Comparison of ENCODE assay signal across 1 cellular context in the genomic region with DNA sequence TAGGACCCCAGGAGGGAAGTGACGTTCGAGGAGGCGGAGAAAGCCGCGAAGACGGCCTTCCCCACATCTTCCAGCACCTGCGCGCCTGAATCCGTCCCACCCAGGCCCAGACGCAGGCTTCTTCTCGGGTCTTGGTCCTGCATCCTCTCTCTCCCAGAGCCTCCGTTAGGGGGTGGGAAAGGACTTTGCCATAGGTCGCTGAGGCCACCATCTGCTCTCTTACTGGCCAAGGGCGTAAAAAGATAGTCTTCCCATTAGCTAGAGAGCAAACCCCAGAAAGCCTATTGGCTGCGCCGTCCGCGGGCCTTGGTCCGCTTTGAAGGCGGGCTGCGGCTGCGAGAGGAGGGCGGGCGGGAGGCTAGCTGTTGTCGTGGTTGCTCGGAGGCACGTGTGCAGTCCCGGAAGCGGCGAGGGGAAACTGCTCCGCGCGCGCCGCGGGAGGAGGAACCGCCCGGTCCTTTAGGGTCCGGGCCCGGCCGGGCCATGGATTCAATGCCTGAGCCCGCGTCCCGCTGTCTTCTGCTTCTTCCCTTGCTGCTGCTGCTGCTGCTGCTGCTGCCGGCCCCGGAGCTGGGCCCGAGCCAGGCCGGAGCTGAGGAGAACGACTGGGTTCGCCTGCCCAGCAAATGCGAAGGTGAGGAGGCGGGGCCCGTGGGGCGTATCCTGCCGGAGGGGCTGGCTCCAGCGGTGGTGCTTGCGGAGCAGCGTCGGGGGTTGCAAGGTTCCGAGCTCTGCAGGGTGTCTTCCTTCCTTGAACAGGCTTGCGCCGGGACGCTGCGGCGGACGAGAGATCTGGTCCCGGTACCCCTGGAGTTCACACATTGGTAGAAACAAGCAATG.
TF ChIP-seq lines count a peak whose summit lies in the region.

A gene (plus strand): TSS at position 393 of the 840 bp plus-strand sequence. CDS start 91 bp downstream, at position 484.

TF ChIP-seq in HEK293, 187 proteins besides CTCF, POLR2A, EP300 and RAD21 (continued from another document and continues in another):
- TF ChIP-seq, protein P1, sequence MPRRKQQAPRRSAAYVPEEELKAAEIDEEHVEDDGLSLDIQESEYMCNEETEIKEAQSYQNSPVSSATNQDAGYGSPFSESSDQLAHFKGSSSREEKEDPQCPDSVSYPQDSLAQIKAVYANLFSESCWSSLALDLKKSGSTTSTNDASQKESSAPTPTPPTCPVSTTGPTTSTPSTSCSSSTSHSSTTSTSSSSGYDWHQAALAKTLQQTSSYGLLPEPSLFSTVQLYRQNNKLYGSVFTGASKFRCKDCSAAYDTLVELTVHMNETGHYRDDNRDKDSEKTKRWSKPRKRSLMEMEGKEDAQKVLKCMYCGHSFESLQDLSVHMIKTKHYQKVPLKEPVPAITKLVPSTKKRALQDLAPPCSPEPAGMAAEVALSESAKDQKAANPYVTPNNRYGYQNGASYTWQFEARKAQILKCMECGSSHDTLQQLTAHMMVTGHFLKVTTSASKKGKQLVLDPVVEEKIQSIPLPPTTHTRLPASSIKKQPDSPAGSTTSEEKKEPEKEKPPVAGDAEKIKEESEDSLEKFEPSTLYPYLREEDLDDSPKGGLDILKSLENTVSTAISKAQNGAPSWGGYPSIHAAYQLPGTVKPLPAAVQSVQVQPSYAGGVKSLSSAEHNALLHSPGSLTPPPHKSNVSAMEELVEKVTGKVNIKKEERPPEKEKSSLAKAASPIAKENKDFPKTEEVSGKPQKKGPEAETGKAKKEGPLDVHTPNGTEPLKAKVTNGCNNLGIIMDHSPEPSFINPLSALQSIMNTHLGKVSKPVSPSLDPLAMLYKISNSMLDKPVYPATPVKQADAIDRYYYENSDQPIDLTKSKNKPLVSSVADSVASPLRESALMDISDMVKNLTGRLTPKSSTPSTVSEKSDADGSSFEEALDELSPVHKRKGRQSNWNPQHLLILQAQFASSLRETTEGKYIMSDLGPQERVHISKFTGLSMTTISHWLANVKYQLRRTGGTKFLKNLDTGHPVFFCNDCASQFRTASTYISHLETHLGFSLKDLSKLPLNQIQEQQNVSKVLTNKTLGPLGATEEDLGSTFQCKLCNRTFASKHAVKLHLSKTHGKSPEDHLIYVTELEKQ (tag by site-specific recombination; IDR thresholded peaks at IDR 0.05; ENCODE audit: borderline replicate concordance): peak; percentile 34; the same call in 1 of the 2 replicates
- no peak for TF ChIP-seq ZNF776 (tag by site-specific recombination; IDR thresholded peaks at IDR 0.05; ENCODE audit: borderline replicate concordance)
- TF ChIP-seq, protein P2, sequence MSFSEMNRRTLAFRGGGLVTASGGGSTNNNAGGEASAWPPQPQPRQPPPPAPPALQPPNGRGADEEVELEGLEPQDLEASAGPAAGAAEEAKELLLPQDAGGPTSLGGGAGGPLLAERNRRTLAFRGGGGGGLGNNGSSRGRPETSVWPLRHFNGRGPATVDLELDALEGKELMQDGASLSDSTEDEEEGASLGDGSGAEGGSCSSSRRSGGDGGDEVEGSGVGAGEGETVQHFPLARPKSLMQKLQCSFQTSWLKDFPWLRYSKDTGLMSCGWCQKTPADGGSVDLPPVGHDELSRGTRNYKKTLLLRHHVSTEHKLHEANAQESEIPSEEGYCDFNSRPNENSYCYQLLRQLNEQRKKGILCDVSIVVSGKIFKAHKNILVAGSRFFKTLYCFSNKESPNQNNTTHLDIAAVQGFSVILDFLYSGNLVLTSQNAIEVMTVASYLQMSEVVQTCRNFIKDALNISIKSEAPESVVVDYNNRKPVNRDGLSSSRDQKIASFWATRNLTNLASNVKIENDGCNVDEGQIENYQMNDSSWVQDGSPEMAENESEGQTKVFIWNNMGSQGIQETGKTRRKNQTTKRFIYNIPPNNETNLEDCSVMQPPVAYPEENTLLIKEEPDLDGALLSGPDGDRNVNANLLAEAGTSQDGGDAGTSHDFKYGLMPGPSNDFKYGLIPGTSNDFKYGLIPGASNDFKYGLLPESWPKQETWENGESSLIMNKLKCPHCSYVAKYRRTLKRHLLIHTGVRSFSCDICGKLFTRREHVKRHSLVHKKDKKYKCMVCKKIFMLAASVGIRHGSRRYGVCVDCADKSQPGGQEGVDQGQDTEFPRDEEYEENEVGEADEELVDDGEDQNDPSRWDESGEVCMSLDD (tag by site-specific recombination; IDR thresholded peaks at IDR 0.05): peak; percentile 70
- peak; percentile 66; the same call in 1 of the 2 replicates for TF ChIP-seq ZNF843 (tag by site-specific recombination; IDR thresholded peaks at IDR 0.05)
- no peak for TF ChIP-seq ZNF747 (tag by site-specific recombination; IDR thresholded peaks at IDR 0.05)
- TF ChIP-seq, protein P3, sequence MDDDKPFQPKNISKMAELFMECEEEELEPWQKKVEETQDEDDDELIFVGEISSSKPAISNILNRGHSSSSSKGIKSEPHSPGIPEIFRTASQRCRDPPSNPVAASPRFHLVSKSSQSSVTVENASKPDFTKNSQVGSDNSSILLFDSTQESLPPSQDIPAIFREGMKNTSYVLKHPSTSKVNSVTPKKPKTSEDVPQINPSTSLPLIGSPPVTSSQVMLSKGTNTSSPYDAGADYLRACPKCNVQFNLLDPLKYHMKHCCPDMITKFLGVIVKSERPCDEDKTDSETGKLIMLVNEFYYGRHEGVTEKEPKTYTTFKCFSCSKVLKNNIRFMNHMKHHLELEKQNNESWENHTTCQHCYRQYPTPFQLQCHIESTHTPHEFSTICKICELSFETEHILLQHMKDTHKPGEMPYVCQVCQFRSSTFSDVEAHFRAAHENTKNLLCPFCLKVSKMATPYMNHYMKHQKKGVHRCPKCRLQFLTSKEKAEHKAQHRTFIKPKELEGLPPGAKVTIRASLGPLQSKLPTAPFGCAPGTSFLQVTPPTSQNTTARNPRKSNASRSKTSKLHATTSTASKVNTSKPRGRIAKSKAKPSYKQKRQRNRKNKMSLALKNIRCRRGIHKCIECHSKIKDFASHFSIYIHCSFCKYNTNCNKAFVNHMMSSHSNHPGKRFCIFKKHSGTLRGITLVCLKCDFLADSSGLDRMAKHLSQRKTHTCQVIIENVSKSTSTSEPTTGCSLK (tag by site-specific recombination; IDR thresholded peaks at IDR 0.05): no peak
- TF ChIP-seq SCRT1 (tag by site-specific recombination; IDR thresholded peaks at IDR 0.05; ENCODE audit: borderline replicate concordance): no peak
- TF ChIP-seq ZNF157 (tag by site-specific recombination; IDR thresholded peaks at IDR 0.05): no peak
- TF ChIP-seq ZNF341 (tag by site-specific recombination; IDR thresholded peaks at IDR 0.05; ENCODE audit: low read depth): peak; percentile 96
- TF ChIP-seq, protein P4, sequence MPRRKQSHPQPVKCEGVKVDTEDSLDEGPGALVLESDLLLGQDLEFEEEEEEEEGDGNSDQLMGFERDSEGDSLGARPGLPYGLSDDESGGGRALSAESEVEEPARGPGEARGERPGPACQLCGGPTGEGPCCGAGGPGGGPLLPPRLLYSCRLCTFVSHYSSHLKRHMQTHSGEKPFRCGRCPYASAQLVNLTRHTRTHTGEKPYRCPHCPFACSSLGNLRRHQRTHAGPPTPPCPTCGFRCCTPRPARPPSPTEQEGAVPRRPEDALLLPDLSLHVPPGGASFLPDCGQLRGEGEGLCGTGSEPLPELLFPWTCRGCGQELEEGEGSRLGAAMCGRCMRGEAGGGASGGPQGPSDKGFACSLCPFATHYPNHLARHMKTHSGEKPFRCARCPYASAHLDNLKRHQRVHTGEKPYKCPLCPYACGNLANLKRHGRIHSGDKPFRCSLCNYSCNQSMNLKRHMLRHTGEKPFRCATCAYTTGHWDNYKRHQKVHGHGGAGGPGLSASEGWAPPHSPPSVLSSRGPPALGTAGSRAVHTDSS (tag by site-specific recombination; IDR thresholded peaks at IDR 0.05): no peak
- TF ChIP-seq, protein P5, sequence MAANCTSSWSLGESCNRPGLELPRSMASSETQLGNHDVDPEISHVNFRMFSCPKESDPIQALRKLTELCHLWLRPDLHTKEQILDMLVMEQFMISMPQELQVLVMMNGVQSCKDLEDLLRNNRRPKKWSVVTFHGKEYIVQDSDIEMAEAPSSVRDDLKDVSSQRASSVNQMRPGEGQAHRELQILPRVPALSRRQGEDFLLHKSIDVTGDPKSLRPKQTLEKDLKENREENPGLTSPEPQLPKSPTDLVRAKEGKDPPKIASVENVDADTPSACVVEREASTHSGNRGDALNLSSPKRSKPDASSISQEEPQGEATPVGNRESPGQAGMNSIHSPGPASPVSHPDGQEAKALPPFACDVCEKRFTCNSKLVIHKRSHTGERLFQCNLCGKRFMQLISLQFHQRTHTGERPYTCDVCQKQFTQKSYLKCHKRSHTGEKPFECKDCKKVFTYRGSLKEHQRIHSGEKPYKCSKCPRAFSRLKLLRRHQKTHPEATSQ (tag by site-specific recombination; IDR thresholded peaks at IDR 0.05): peak; percentile 73; the same call in 1 of the 2 replicates
- TF ChIP-seq ZNF510 (tag by site-specific recombination; IDR thresholded peaks at IDR 0.05; ENCODE audit: insufficient replicate concordance): no peak
- TF ChIP-seq, protein P6, sequence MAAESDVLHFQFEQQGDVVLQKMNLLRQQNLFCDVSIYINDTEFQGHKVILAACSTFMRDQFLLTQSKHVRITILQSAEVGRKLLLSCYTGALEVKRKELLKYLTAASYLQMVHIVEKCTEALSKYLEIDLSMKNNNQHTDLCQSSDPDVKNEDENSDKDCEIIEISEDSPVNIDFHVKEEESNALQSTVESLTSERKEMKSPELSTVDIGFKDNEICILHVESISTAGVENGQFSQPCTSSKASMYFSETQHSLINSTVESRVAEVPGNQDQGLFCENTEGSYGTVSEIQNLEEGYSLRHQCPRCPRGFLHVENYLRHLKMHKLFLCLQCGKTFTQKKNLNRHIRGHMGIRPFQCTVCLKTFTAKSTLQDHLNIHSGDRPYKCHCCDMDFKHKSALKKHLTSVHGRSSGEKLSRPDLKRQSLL (tag by site-specific recombination; IDR thresholded peaks at IDR 0.05): no peak
- TF ChIP-seq ZNF677 (tag by site-specific recombination; IDR thresholded peaks at IDR 0.05): no peak
- no peak; the same call in 1 of the 2 replicates for TF ChIP-seq ZNF792 (tag by site-specific recombination; IDR thresholded peaks at IDR 0.05)
- peak; percentile 88; the same call in 1 of the 2 replicates for TF ChIP-seq ZNF391 (tag by site-specific recombination; IDR thresholded peaks at IDR 0.05; ENCODE audit: borderline replicate concordance, low read depth)
- TF ChIP-seq ZNF2 (tag by site-specific recombination; IDR thresholded peaks at IDR 0.05): peak; percentile 94
- TF ChIP-seq OSR2 (tag by site-specific recombination; IDR thresholded peaks at IDR 0.05): peak; percentile 49
- TF ChIP-seq, protein P7, sequence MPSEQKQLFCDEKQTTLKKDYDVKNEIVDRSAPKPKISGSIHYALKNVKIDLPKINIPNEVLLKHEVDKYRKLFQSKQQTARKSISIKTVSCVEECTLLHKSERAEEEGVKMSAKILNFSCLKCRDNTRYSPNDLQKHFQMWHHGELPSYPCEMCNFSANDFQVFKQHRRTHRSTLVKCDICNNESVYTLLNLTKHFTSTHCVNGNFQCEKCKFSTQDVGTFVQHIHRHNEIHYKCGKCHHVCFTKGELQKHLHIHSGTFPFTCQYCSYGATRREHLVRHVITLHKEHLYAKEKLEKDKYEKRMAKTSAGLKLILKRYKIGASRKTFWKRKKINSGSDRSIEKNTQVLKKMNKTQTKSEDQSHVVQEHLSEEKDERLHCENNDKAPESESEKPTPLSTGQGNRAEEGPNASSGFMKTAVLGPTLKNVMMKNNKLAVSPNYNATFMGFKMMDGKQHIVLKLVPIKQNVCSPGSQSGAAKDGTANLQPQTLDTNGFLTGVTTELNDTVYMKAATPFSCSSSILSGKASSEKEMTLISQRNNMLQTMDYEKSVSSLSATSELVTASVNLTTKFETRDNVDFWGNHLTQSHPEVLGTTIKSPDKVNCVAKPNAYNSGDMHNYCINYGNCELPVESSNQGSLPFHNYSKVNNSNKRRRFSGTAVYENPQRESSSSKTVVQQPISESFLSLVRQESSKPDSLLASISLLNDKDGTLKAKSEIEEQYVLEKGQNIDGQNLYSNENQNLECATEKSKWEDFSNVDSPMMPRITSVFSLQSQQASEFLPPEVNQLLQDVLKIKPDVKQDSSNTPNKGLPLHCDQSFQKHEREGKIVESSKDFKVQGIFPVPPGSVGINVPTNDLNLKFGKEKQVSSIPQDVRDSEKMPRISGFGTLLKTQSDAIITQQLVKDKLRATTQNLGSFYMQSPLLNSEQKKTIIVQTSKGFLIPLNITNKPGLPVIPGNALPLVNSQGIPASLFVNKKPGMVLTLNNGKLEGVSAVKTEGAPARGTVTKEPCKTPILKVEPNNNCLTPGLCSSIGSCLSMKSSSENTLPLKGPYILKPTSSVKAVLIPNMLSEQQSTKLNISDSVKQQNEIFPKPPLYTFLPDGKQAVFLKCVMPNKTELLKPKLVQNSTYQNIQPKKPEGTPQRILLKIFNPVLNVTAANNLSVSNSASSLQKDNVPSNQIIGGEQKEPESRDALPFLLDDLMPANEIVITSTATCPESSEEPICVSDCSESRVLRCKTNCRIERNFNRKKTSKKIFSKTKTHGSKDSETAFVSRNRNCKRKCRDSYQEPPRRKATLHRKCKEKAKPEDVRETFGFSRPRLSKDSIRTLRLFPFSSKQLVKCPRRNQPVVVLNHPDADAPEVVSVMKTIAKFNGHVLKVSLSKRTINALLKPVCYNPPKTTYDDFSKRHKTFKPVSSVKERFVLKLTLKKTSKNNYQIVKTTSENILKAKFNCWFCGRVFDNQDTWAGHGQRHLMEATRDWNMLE (tag by site-specific recombination; conservative IDR thresholded peaks at IDR 0.05; ENCODE audit: low read depth): peak; percentile 49
- no peak for TF ChIP-seq YY2 (tag by site-specific recombination; IDR thresholded peaks at IDR 0.05)
- TF ChIP-seq, protein P8, sequence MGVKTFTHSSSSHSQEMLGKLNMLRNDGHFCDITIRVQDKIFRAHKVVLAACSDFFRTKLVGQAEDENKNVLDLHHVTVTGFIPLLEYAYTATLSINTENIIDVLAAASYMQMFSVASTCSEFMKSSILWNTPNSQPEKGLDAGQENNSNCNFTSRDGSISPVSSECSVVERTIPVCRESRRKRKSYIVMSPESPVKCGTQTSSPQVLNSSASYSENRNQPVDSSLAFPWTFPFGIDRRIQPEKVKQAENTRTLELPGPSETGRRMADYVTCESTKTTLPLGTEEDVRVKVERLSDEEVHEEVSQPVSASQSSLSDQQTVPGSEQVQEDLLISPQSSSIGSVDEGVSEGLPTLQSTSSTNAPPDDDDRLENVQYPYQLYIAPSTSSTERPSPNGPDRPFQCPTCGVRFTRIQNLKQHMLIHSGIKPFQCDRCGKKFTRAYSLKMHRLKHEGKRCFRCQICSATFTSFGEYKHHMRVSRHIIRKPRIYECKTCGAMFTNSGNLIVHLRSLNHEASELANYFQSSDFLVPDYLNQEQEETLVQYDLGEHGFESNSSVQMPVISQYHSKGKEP (tag by site-specific recombination; IDR thresholded peaks at IDR 0.05): peak; percentile 10; the same call in 1 of the 2 replicates
- TF ChIP-seq ZNF394 (tag by site-specific recombination; IDR thresholded peaks at IDR 0.05; ENCODE audit: borderline replicate concordance): peak; percentile 56; the same call in 1 of the 2 replicates
- no peak for TF ChIP-seq ZNF248 (tag by site-specific recombination; IDR thresholded peaks at IDR 0.05)
- no peak for TF ChIP-seq ZNF549 (tag by site-specific recombination; IDR thresholded peaks at IDR 0.05)
- TF ChIP-seq HOXD13 (CRISPR knock-in tag; IDR thresholded peaks at IDR 0.05; ENCODE audit: borderline replicate concordance): no peak
- TF ChIP-seq, protein P9, sequence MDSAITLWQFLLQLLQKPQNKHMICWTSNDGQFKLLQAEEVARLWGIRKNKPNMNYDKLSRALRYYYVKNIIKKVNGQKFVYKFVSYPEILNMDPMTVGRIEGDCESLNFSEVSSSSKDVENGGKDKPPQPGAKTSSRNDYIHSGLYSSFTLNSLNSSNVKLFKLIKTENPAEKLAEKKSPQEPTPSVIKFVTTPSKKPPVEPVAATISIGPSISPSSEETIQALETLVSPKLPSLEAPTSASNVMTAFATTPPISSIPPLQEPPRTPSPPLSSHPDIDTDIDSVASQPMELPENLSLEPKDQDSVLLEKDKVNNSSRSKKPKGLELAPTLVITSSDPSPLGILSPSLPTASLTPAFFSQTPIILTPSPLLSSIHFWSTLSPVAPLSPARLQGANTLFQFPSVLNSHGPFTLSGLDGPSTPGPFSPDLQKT (IDR thresholded peaks at IDR 0.05; ENCODE audit: borderline replicate concordance, low read depth, low read length): no peak; the same call in 1 of the 2 replicates
- TF ChIP-seq ZNF155 (tag by site-specific recombination; IDR thresholded peaks at IDR 0.05): no peak
- peak; percentile 96 for TF ChIP-seq SP2 (tag by site-specific recombination; IDR thresholded peaks at IDR 0.05)
